In the genomic region with DNA sequence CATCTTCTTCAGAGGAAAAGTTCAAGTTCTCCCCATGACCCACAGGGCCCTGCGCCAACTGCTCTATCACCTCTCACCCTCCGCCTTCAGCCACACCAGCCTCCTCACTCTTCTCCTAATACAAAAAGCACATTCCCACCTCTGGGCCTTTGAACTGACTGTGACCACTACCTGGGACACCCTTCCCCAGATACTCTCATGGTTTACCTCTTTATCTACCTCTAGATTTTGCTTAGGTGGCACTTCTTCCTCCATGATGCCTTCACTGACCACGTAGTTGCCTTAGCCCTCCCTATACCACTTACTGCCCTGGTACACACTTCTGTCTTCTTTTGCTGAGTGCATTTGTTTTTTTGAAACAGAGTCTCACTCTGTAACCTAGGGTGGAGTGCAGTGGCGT, we compare ENCODE assay signal across 2 cellular contexts.
A peak's percentile ranks its signal among the peaks of the same experiment; 100 is the strongest.
TF ChIP-seq lines count a peak whose summit lies in the region.

No MANE protein-coding gene starts in this region.

TF ChIP-seq in A549, 52 proteins besides CTCF, POLR2A, EP300 and RAD21:
- TF ChIP-seq ATOH8 (CRISPR knock-in tag; IDR thresholded peaks at IDR 0.05; ENCODE audit: low read depth): no peak
- no peak for TF ChIP-seq CHD2 (IDR thresholded peaks at IDR 0.05; ENCODE audit: low read length, partially characterized antibody)
- TF ChIP-seq BHLHE40 (IDR thresholded peaks at IDR 0.05; ENCODE audit: low read depth, low read length): no peak
- peak; percentile 63 for TF ChIP-seq MAFK (IDR thresholded peaks at IDR 0.05; ENCODE audit: partially characterized antibody)

TF ChIP-seq in K562, 482 proteins besides CTCF, POLR2A, EP300 and RAD21:
- TF ChIP-seq NFYB (IDR thresholded peaks at IDR 0.05; ENCODE audit: extremely low read depth, insufficient read length) (no peak), MAFF (IDR thresholded peaks at IDR 0.05; ENCODE audit: low read length) (peak; percentile 54; the same call in 1 of the 2 replicates), RBM34 (IDR thresholded peaks at IDR 0.05; ENCODE audit: borderline replicate concordance, insufficient read depth, low read length) (no peak), MAFG (tag; conservative IDR thresholded peaks at IDR 0.05) (peak; percentile 56), ZNF316 (IDR thresholded peaks at IDR 0.05) (peak; percentile 85), C11orf30 (IDR thresholded peaks at IDR 0.05; ENCODE audit: low read depth) (peak; percentile 74), HDGF (IDR thresholded peaks at IDR 0.05) (no peak), MAFK (IDR thresholded peaks at IDR 0.05; ENCODE audit: low read length) (peak; percentile 47; the same call in 1 of the 2 replicates), ZNF24 (IDR thresholded peaks at IDR 0.05) (no peak)
